Comparison of ENCODE assay signal across 14 cellular contexts in genomic region chr6:140636698-140637402, GRCh38.
DNase-seq lines count a peak whose midpoint lies in the region; ATAC-seq and TF ChIP-seq lines count a peak whose summit lies in the region.
"Had no signal": no experiment of that assay in that cellular context is flagged by ENCODE, and none has a peak within 500 bp of the region (broad histone marks: within the 10 kb centered on the region; RNA-seq: fewer than 3 reads in every experiment).

No MANE protein-coding gene starts in this region.

- peak; percentile 39 for ATAC-seq in GM21723 (IDR thresholded peaks at IDR 0.05; ENCODE audit: unreplicated experiment)
- ATAC-seq in T-helper 17 cell, result no peak
- ATAC-seq: foreskin keratinocyte had no signal

- intact Hi-C loops in activated T-helper 2 cell treated with anti-CD3 and anti-CD28 coated beads, Interferon-gamma antibody, Interleukin-2, Interleukin-4, amounts not matched to agents 10 μg/mL and 5 μg/mL and 100 μg/mL, durations not matched to agents 14 hours and 24 hours and 36 hours (cut with micrococcal nuclease), result no loop called here

- H3K9me3 Mint-ChIP-seq in activated T-helper 2 cell treated with anti-CD3 and anti-CD28 coated beads, Interferon-gamma antibody, Interleukin-2, Interleukin-4, amounts not matched to agents 10 μg/mL and 5 μg/mL and 100 μg/mL, durations not matched to agents 14 hours and 24 hours and 36 hours, result peaks cover 7% of the 10 kb centered on the region

- DNase-seq in DMS153 treated with DMSO at 0.1 percent for 48 hours (lab: John Stamatoyannopoulos, UW; ENCODE audit: unreplicated experiment) (peak; percentile 63), NCI-H2081 (lab: John Stamatoyannopoulos, UW) (peak; percentile 23 to 77), iPS DF 4.7 (ENCODE audit: extremely low read depth, low spot score) (peak; percentile 25), GM10248 (ENCODE audit: extremely low spot score) (no peak), SKM-1 (lab: John Stamatoyannopoulos, UW; ENCODE audit: unreplicated experiment) (no peak), T-helper 17 cell (no peak)
- DNase-seq in activated T-helper 2 cell treated with anti-CD3 and anti-CD28 coated beads, Interferon-gamma antibody, Interleukin-2, Interleukin-4, amounts not matched to agents 10 μg/mL and 5 μg/mL and 100 μg/mL, durations not matched to agents 14 hours and 24 hours and 36 hours (ENCODE audit: low spot score), result no peak
- DNase-seq: activated CD4-positive, alpha-beta T cell treated with anti-CD3 and anti-CD28 coated beads for 48 hours; brain microvascular endothelial cell; CD4-positive, alpha-beta memory T cell; foreskin keratinocyte; pancreas; stimulated activated CD8-positive, alpha-beta memory T cell treated with anti-CD3 and anti-CD28 coated beads, Interleukin-4, amount 100 ng/mL, for 48 hours had no signal

- H3K36me3 Mint-ChIP-seq in activated T-helper 2 cell treated with anti-CD3 and anti-CD28 coated beads, Interferon-gamma antibody, Interleukin-2, Interleukin-4, amounts not matched to agents 10 μg/mL and 5 μg/mL and 100 μg/mL, durations not matched to agents 14 hours and 24 hours and 36 hours (ENCODE audit: low read depth), result no peaks in the 10 kb centered on the region
- no peaks in the 10 kb centered on the region for H3K36me3 Mint-ChIP-seq in T-helper 17 cell (ENCODE audit: low read depth)
- H3K36me3 Mint-ChIP-seq: CD4-positive, alpha-beta memory T cell had no signal

- H3K27me3 Mint-ChIP-seq in activated T-helper 2 cell treated with anti-CD3 and anti-CD28 coated beads, Interferon-gamma antibody, Interleukin-2, Interleukin-4, amounts not matched to agents 10 μg/mL and 5 μg/mL and 100 μg/mL, durations not matched to agents 14 hours and 24 hours and 36 hours (ENCODE audit: low read depth), result no peaks in the 10 kb centered on the region
- no peaks in the 10 kb centered on the region for H3K27me3 Mint-ChIP-seq in T-helper 17 cell

- no peak overlapping the region for H3K27ac Mint-ChIP-seq in activated T-helper 2 cell treated with anti-CD3 and anti-CD28 coated beads, Interferon-gamma antibody, Interleukin-2, Interleukin-4, amounts not matched to agents 10 μg/mL and 5 μg/mL and 100 μg/mL, durations not matched to agents 14 hours and 24 hours and 36 hours
- no peak overlapping the region for H3K27ac Mint-ChIP-seq in T-helper 17 cell
- H3K27ac Mint-ChIP-seq: CD4-positive, alpha-beta memory T cell had no signal

- TF ChIP-seq CTCF in GM10248 (IDR thresholded peaks at IDR 0.05; ENCODE audit: control extremely low read depth, extremely low read depth, low read depth, missing control alignments), result no peak

- CTCF ChIA-PET in GM10248 (lab: Yijun Ruan, JAX), result no interaction called here

- H3K4me1 Mint-ChIP-seq in activated T-helper 2 cell treated with anti-CD3 and anti-CD28 coated beads, Interferon-gamma antibody, Interleukin-2, Interleukin-4, amounts not matched to agents 10 μg/mL and 5 μg/mL and 100 μg/mL, durations not matched to agents 14 hours and 24 hours and 36 hours (ENCODE audit: low read depth), result peaks cover 4% of the 10 kb centered on the region
- no peaks in the 10 kb centered on the region for H3K4me1 Mint-ChIP-seq in T-helper 17 cell
- H3K4me1 Mint-ChIP-seq: CD4-positive, alpha-beta memory T cell had no signal

- POLR2A ChIA-PET in GM10248 (lab: Yijun Ruan, JAX), result no interaction called here

- no peaks in the 10 kb centered on the region for H3K9me3 ChIP-seq in T-helper 17 cell (ENCODE audit: control insufficient read depth, low read length, poor library complexity, severe bottlenecking)
- H3K9me3 ChIP-seq: pancreas had no signal

- H3K4me3 Mint-ChIP-seq in activated T-helper 2 cell treated with anti-CD3 and anti-CD28 coated beads, Interferon-gamma antibody, Interleukin-2, Interleukin-4, amounts not matched to agents 10 μg/mL and 5 μg/mL and 100 μg/mL, durations not matched to agents 14 hours and 24 hours and 36 hours (ENCODE audit: low read depth), result no peak overlapping the region
- no peak overlapping the region for H3K4me3 Mint-ChIP-seq in T-helper 17 cell
- H3K4me3 Mint-ChIP-seq: CD4-positive, alpha-beta memory T cell had no signal

Comparison
In these comparisons a context has a peak if more than half of its experiments do, and no peak if none do; other contexts are left out.
1. DNase-seq: peak in DMS153 treated with DMSO at 0.1 percent for 48 hours (single experiment), NCI-H2081 (2 of 2) and iPS DF 4.7 (single experiment); none in GM10248 (single experiment), activated T-helper 2 cell treated with anti-CD3 and anti-CD28 coated beads, Interferon-gamma antibody, Interleukin-2, Interleukin-4, amounts not matched to agents 10 μg/mL and 5 μg/mL and 100 μg/mL, durations not matched to agents 14 hours and 24 hours and 36 hours (single experiment), SKM-1 (single experiment) and T-helper 17 cell (0 of 3).